In genomic region chr11:64317961-64318693, GRCh38 we compare ENCODE assay signal across 8 cellular contexts. TPM values are rescaled to one million over a fixed set of nuclear protein-coding genes. Genes with fewer than 3 reads are reported as not detected.
DNase-seq lines count a peak whose midpoint lies in the region; ATAC-seq and TF ChIP-seq lines count a peak whose summit lies in the region.

Gene PRDX5, plus strand, starts transcription at chr11:64318121. Its CDS starts 95 bp downstream, at chr11:64318216.

- intact Hi-C loops in lower lobe of right lung (cut with DNase I), result no loop called here

- H3K36me3 ChIP-seq in ectodermal cell (ENCODE audit: control insufficient read depth, insufficient read depth, low read length) (peaks cover 2% of the 10 kb centered on the region), lower lobe of right lung (peaks cover 45% of the 10 kb centered on the region)

- WGBS in ectodermal cell, 2 experiments, result 0 to 1% methylated on average over 57 of the region's 57 CpGs

- ATAC-seq in GM19467 (IDR thresholded peaks at IDR 0.05; ENCODE audit: unreplicated experiment), result peak; percentile 60
- peak; percentile 91 to 94 for ATAC-seq in lower lobe of right lung

- peak; percentile 52 for TF ChIP-seq CTCF in lower lobe of right lung (IDR thresholded peaks at IDR 0.05)

- H3K4me1 ChIP-seq in ectodermal cell (ENCODE audit: control insufficient read depth, insufficient read depth, low read length) (peaks cover 8% of the 10 kb centered on the region), lower lobe of right lung (peaks cover 31% of the 10 kb centered on the region)

- H3K27me3 ChIP-seq in ectodermal cell (ENCODE audit: control insufficient read depth, insufficient read depth, low read length, poor library complexity, severe bottlenecking), result no peaks in the 10 kb centered on the region
- no peaks in the 10 kb centered on the region for H3K27me3 ChIP-seq in lower lobe of right lung (ENCODE audit: low read depth)

- H3K4me3 ChIP-seq in ectodermal cell (ENCODE audit: insufficient read depth, low read depth, low read length) (peak within 1 kb of the TSS; percentile 78), lower lobe of right lung (peak within 1 kb of the TSS; percentile 92)

- no peaks in the 10 kb centered on the region for H3K9me3 ChIP-seq in ectodermal cell (ENCODE audit: control insufficient read depth, low read length)
- no peaks in the 10 kb centered on the region for H3K9me3 ChIP-seq in lower lobe of right lung

- DNase-seq in COLO668 (lab: John Stamatoyannopoulos, UW; ENCODE audit: unreplicated experiment) (peak; percentile 97), HS-5 (ENCODE audit: low read depth) (peak; percentile 86), NK-92 (lab: John Stamatoyannopoulos, UW; ENCODE audit: unreplicated experiment) (peak; percentile 67), lower lobe of right lung (peak; percentile 98)
- DNase-seq in activated CD8-positive, alpha-beta memory T cell treated with anti-CD3 and anti-CD28 coated beads for 1 hour (ENCODE audit: extremely low read depth in 1 of 2, low read depth in 1 of 2), result peak; percentile 84 to 85
- DNase-seq in stimulated activated CD4-positive, alpha-beta T cell treated with anti-CD3 and anti-CD28 coated beads, TNF-alpha, amount 100 ng/mL, for 24 hours (ENCODE audit: low read depth in 3 of 3), result peak; percentile 80 to 94 (median 88)

- H3K27ac ChIP-seq in ectodermal cell (ENCODE audit: insufficient read depth, low read depth, low read length, poor library complexity, severe bottlenecking) (peak within 1 kb of the TSS; percentile 95), lower lobe of right lung (peak within 1 kb of the TSS; percentile 100)

RNA-seq across cellular contexts. Expression of gene PRDX5, which starts in this region (rescaled TPM):
- polyA plus RNA-seq in ectodermal cell (2013, experiment 1 of 4), result 200 TPM
- 190 TPM for polyA plus RNA-seq in ectodermal cell (2013, experiment 2 of 4)
- polyA plus RNA-seq in ectodermal cell (2013, experiment 3 of 4), result 130 TPM
- 144 TPM for polyA plus RNA-seq in ectodermal cell (2013, experiment 4 of 4)
- total RNA-seq in lower lobe of right lung, result 203 TPM

Comparison
In these comparisons a context has a peak if more than half of its experiments do, and no peak if none do; other contexts are left out.
1. Peak in every context shown above with its lines: DNase-seq, ATAC-seq, H3K4me3 ChIP-seq and H3K27ac ChIP-seq.